Comparison of ENCODE assay signal across 23 cellular contexts in genomic region chr5:122924719-122925395, GRCh38.
"Had no signal": no experiment of that assay in that cellular context is flagged by ENCODE, and none has a peak within 500 bp of the region (broad histone marks: within the 10 kb centered on the region; RNA-seq: fewer than 3 reads in every experiment).

No MANE protein-coding gene starts in this region.

- DNase-seq: dermis blood vessel endothelial cell; effector memory CD4-positive, alpha-beta T cell; gastrocnemius medialis; head of caudate nucleus; kidney; left lung; midbrain; naive thymus-derived CD8-positive, alpha-beta T cell; nucleus accumbens; sigmoid colon; spleen; stimulated activated CD4-positive, alpha-beta T cell treated with anti-CD3 and anti-CD28 coated beads, Interleukin-4, amount 100 ng/mL, for 4 hours; stimulated activated naive CD8-positive, alpha-beta T cell treated with anti-CD3 and anti-CD28 coated beads, Interleukin-15, Interleukin-2, amounts not matched to agents 100 U/mL and 50 U/mL, for 24 hours; substantia nigra; testis; tibial artery; upper lobe of left lung had no signal

- ATAC-seq: gastrocnemius medialis; left lung; naive thymus-derived CD8-positive, alpha-beta T cell; stimulated activated memory B cell treated with anti-CD40 and anti-IgM and Interleukin-4, amounts not matched to agents 10 μg/mL and 1 μg/mL and 100 μg/mL, for 72 hours; stimulated activated naive CD8-positive, alpha-beta T cell treated with anti-CD3 and anti-CD28 coated beads, Interleukin-15, Interleukin-2, amounts not matched to agents 100 U/mL and 50 U/mL, for 24 hours had no signal

- FAIRE-seq: kidney, urothelium cell line had no signal

- H3K4me1 Mint-ChIP-seq: naive thymus-derived CD8-positive, alpha-beta T cell; stimulated activated memory B cell treated with anti-CD40 and anti-IgM and Interleukin-4, amounts not matched to agents 10 μg/mL and 1 μg/mL and 100 μg/mL, for 72 hours had no signal

- H3K27me3 ChIP-seq: gastrocnemius medialis, left lung, right atrium auricular region, sigmoid colon, spleen, testis, tibial artery, upper lobe of left lung had no signal

- H3K4me3 Mint-ChIP-seq: naive thymus-derived CD8-positive, alpha-beta T cell; nephron progenitor cell; stimulated activated memory B cell treated with anti-CD40 and anti-IgM and Interleukin-4, amounts not matched to agents 10 μg/mL and 1 μg/mL and 100 μg/mL, for 72 hours had no signal

- H3K9me3 ChIP-seq: gastrocnemius medialis, left lung, prostate gland, right atrium auricular region, sigmoid colon, spleen, testis, tibial artery, upper lobe of left lung had no signal

- H3K27me3 Mint-ChIP-seq: naive thymus-derived CD8-positive, alpha-beta T cell; stimulated activated memory B cell treated with anti-CD40 and anti-IgM and Interleukin-4, amounts not matched to agents 10 μg/mL and 1 μg/mL and 100 μg/mL, for 72 hours had no signal

- H3K4me3 ChIP-seq: coronary artery, gastrocnemius medialis, left lung, prostate gland, right atrium auricular region, sigmoid colon, spleen, testis, tibial artery, upper lobe of left lung had no signal

- H3K4me1 ChIP-seq: gastrocnemius medialis, left lung, prostate gland, right atrium auricular region, sigmoid colon, spleen, testis, tibial artery, upper lobe of left lung had no signal

- H3K36me3 Mint-ChIP-seq: naive thymus-derived CD8-positive, alpha-beta T cell; stimulated activated memory B cell treated with anti-CD40 and anti-IgM and Interleukin-4, amounts not matched to agents 10 μg/mL and 1 μg/mL and 100 μg/mL, for 72 hours had no signal

- H3K9me3 Mint-ChIP-seq: naive thymus-derived CD8-positive, alpha-beta T cell; nephron progenitor cell; stimulated activated memory B cell treated with anti-CD40 and anti-IgM and Interleukin-4, amounts not matched to agents 10 μg/mL and 1 μg/mL and 100 μg/mL, for 72 hours had no signal

- H3K36me3 ChIP-seq: gastrocnemius medialis, left lung, prostate gland, right atrium auricular region, sigmoid colon, spleen, tibial artery, upper lobe of left lung had no signal

- H3K27ac Mint-ChIP-seq: naive thymus-derived CD8-positive, alpha-beta T cell; nephron progenitor cell; stimulated activated memory B cell treated with anti-CD40 and anti-IgM and Interleukin-4, amounts not matched to agents 10 μg/mL and 1 μg/mL and 100 μg/mL, for 72 hours had no signal

- H3K27ac ChIP-seq: coronary artery, gastrocnemius medialis, left lung, prostate gland, right atrium auricular region, sigmoid colon, spleen, testis, tibial artery, upper lobe of left lung had no signal
